ENCODE assay signal across 11 cellular contexts in genomic region chr7:90726623-90727022, GRCh38.
DNase-seq lines count a peak whose midpoint lies in the region; ATAC-seq, FAIRE-seq and TF ChIP-seq lines count a peak whose summit lies in the region.
"Had no signal": no experiment of that assay in that cellular context is flagged by ENCODE, and none has a peak within 500 bp of the region (broad histone marks: within the 10 kb centered on the region; RNA-seq: fewer than 3 reads in every experiment).

No MANE protein-coding gene starts in this region.

- no peak overlapping the region for H2AFZ ChIP-seq in SK-N-SH (ENCODE audit: low read depth)

- H3K9ac ChIP-seq in SK-N-SH (no peak overlapping the region), adipocyte (ENCODE audit: low read length) (peak overlapping the region; percentile 67)

- 0 out of 3 replicates have a peak, but pooled peaks have one; percentile 36 for ATAC-seq in SK-N-SH treated with all-trans-retinoic acid at 6 μM for 48 hours
- ATAC-seq in GM19452 (IDR thresholded peaks at IDR 0.05; ENCODE audit: unreplicated experiment), result no peak
- ATAC-seq: stimulated activated naive CD8-positive, alpha-beta T cell treated with anti-CD3 and anti-CD28 coated beads, Interleukin-15, Interleukin-2, amounts not matched to agents 100 U/mL and 50 U/mL, for 24 hours had no signal

- DNase-seq in SK-N-SH (no peak), adipocyte (ENCODE audit: low read depth) (no peak), kidney tubule cell (ENCODE audit: low spot score) (peak; percentile 7), HK-2 (ENCODE audit: unreplicated experiment) (no peak), HTR-8/SVneo (ENCODE audit: insufficient read length, low spot score) (no peak)
- DNase-seq in activated CD8-positive, alpha-beta memory T cell treated with anti-CD3 and anti-CD28 coated beads, Interleukin-2, amount 50 U/mL, for 48 hours, result no peak
- DNase-seq: BE2C; esophagus squamous epithelium; stimulated activated naive CD8-positive, alpha-beta T cell treated with anti-CD3 and anti-CD28 coated beads, Interleukin-15, Interleukin-2, amounts not matched to agents 100 U/mL and 50 U/mL, for 24 hours had no signal

- H3K9me3 ChIP-seq in SK-N-SH (peaks cover 10% of the 10 kb centered on the region; the same call in 1 of the 2 replicates), adipocyte (ENCODE audit: control insufficient read depth, low read length) (no peaks in the 10 kb centered on the region)
- H3K9me3 ChIP-seq: BE2C had no signal

- peaks cover 23% of the 10 kb centered on the region for H4K20me1 ChIP-seq in SK-N-SH (ENCODE audit: insufficient read depth)

- H3K79me2 ChIP-seq in SK-N-SH (ENCODE audit: insufficient read depth), result peaks cover 88% of the 10 kb centered on the region

- CTCF ChIA-PET in SK-N-SH (lab: Yijun Ruan, JAX), result interaction anchor here (0.9 to 2.3 kb wide), 2 partner anchors 12 to 17 kb away, joined by 3 to 10 read pairs; no protein-coding TSS in a partner anchor

- POLR2A ChIA-PET in SK-N-SH (lab: Yijun Ruan, JAX), result no interaction called here

- H3K4me1 ChIP-seq in SK-N-SH (ENCODE audit: control insufficient read depth in 1 of 2, insufficient read depth in 2 of 2, low read depth in 1 of 2, low read length in 1 of 2), result peaks cover 0 to 30% of the 10 kb centered on the region in 2 experiments; a peak in 2 of 4 replicates
- peaks cover 31% of the 10 kb centered on the region for H3K4me1 ChIP-seq in adipocyte (ENCODE audit: control insufficient read depth, insufficient read depth, low read length)
- H3K4me1 ChIP-seq: BE2C had no signal

- H3K4me3 ChIP-seq in SK-N-SH (ENCODE audit: low read depth in 2 of 2, low read length in 1 of 2) (no peak overlapping the region), adipocyte (ENCODE audit: low read length) (peak overlapping the region; percentile 63)
- H3K4me3 ChIP-seq: esophagus squamous epithelium had no signal

- H3K27ac ChIP-seq in SK-N-SH (ENCODE audit: low read depth in 2 of 2, low read length in 1 of 2), result no peak overlapping the region

- H3K27me3 ChIP-seq in SK-N-SH (ENCODE audit: insufficient read depth), result no peaks in the 10 kb centered on the region
- H3K27me3 ChIP-seq in adipocyte (replicated peaks; ENCODE audit: control insufficient read depth, insufficient read depth, low read length), result no peaks in the 10 kb centered on the region
- H3K27me3 ChIP-seq: BE2C, esophagus squamous epithelium had no signal

- H3K36me3 ChIP-seq in SK-N-SH (replicated peaks in 1 of 2; ENCODE audit: control insufficient read depth in 1 of 2, insufficient read depth in 2 of 2, low read length in 1 of 2) (peaks cover 0 to 37% of the 10 kb centered on the region in 2 experiments), adipocyte (ENCODE audit: control insufficient read depth, insufficient read depth, low read length, severe bottlenecking) (no peaks in the 10 kb centered on the region)
- H3K36me3 ChIP-seq: BE2C, esophagus squamous epithelium had no signal

- TF ChIP-seq EP300 in SK-N-SH (IDR thresholded peaks at IDR 0.05; ENCODE audit: borderline replicate concordance in 1 of 2, low read depth in 1 of 2, low read length in 1 of 2), result no peak

- H3F3A ChIP-seq in SK-N-SH (replicated peaks; ENCODE audit: insufficient read depth), result peaks cover 13% of the 10 kb centered on the region

- no peak overlapping the region for H3K4me2 ChIP-seq in SK-N-SH

- no peak for FAIRE-seq in HTR-8/SVneo (lab: Jason Lieb, UNC)

- H3K9me2 ChIP-seq in SK-N-SH, result no peaks in the 10 kb centered on the region

- WGBS in SK-N-SH (ENCODE audit: low lambda C conversion rate), result 85% methylated on average over 3 of the region's 3 CpGs

- no peak for TF ChIP-seq CTCF in SK-N-SH (IDR thresholded peaks at IDR 0.05)

- TF ChIP-seq RAD21 in SK-N-SH (IDR thresholded peaks at IDR 0.05; ENCODE audit: low read length), result no peak

TF ChIP-seq in SK-N-SH treated with all-trans-retinoic acid at 6 μM for 48 hours, 23 proteins besides CTCF, POLR2A, EP300 and RAD21:
- TF ChIP-seq GLIS3 (CRISPR knock-in tag; IDR thresholded peaks at IDR 0.05) (no peak), TCF4 (CRISPR knock-in tag; IDR thresholded peaks at IDR 0.05; ENCODE audit: borderline replicate concordance) (no peak), ZNF8 (CRISPR knock-in tag; IDR thresholded peaks at IDR 0.05) (no peak), RARB (CRISPR knock-in tag; IDR thresholded peaks at IDR 0.05) (no peak), ARNTL (CRISPR knock-in tag; IDR thresholded peaks at IDR 0.05; ENCODE audit: borderline replicate concordance, low read depth) (no peak), CSRNP3 (CRISPR knock-in tag; IDR thresholded peaks at IDR 0.05) (no peak), ZNF70 (CRISPR knock-in tag; IDR thresholded peaks at IDR 0.05) (no peak), OSR1 (CRISPR knock-in tag; IDR thresholded peaks at IDR 0.05) (no peak), PPARA (CRISPR knock-in tag; IDR thresholded peaks at IDR 0.05; ENCODE audit: borderline replicate concordance) (no peak)
TF ChIP-seq in SK-N-SH treated with all-trans-retinoic acid at 6 μM for 48 hours: peak in this region for 0.

TF ChIP-seq in SK-N-SH, 30 proteins besides CTCF, POLR2A, EP300 and RAD21:
- no peak for TF ChIP-seq GABPA (IDR thresholded peaks at IDR 0.05; ENCODE audit: low read depth)
- TF ChIP-seq RXRA (IDR thresholded peaks at IDR 0.05; ENCODE audit: borderline replicate concordance, low read depth), result no peak
- no peak for TF ChIP-seq ELF1 (IDR thresholded peaks at IDR 0.05)
- TF ChIP-seq, protein P1, sequence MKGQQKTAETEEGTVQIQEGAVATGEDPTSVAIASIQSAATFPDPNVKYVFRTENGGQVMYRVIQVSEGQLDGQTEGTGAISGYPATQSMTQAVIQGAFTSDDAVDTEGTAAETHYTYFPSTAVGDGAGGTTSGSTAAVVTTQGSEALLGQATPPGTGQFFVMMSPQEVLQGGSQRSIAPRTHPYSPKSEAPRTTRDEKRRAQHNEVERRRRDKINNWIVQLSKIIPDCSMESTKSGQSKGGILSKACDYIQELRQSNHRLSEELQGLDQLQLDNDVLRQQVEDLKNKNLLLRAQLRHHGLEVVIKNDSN (IDR thresholded peaks at IDR 0.05; ENCODE audit: borderline replicate concordance, low read depth), result no peak
- TF ChIP-seq NFIC (IDR thresholded peaks at IDR 0.05; ENCODE audit: borderline replicate concordance), result no peak
- TF ChIP-seq POLR2AphosphoS5 (IDR thresholded peaks at IDR 0.05; ENCODE audit: low read depth, low read length), result no peak
- TF ChIP-seq, protein P2, sequence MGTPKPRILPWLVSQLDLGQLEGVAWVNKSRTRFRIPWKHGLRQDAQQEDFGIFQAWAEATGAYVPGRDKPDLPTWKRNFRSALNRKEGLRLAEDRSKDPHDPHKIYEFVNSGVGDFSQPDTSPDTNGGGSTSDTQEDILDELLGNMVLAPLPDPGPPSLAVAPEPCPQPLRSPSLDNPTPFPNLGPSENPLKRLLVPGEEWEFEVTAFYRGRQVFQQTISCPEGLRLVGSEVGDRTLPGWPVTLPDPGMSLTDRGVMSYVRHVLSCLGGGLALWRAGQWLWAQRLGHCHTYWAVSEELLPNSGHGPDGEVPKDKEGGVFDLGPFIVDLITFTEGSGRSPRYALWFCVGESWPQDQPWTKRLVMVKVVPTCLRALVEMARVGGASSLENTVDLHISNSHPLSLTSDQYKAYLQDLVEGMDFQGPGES (IDR thresholded peaks at IDR 0.05; ENCODE audit: low read depth, low read length), result no peak
- no peak for TF ChIP-seq SIN3A (IDR thresholded peaks at IDR 0.05; ENCODE audit: borderline replicate concordance, low read depth, low read length)
- no peak for TF ChIP-seq FOXJ3 (CRISPR knock-in tag; IDR thresholded peaks at IDR 0.05)
- no peak for TF ChIP-seq GATA2 (CRISPR knock-in tag; IDR thresholded peaks at IDR 0.05)
- TF ChIP-seq NRF1 (IDR thresholded peaks at IDR 0.05; ENCODE audit: low read depth, low read length), result no peak
- TF ChIP-seq CHD2 (IDR thresholded peaks at IDR 0.05; ENCODE audit: low read length, partially characterized antibody), result no peak
